In the genomic region with DNA sequence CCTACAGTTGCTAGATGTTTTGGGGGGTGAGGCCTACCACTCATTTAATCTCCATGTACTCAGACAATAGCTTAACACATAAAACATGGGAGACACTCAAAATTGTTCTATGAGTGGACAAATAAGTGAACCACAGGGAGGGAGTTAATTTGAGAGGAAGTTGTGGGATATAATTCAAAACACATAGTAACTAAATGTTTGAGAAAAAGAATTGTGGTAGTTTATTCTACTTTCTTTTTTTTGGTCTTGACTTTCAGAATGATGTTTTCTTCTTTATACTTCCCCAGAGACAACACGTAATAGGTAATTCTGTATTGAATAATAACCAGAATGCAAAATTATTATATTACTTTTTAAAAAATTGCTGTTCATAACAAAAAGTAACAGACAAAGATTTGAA, we compare ENCODE assay signal across 1 cellular context.
TF ChIP-seq lines count a peak whose summit lies in the region.

No MANE protein-coding gene starts in this region.

TF ChIP-seq in HCT116, 20 proteins besides CTCF, POLR2A, EP300 and RAD21:
- TF ChIP-seq, protein P1, sequence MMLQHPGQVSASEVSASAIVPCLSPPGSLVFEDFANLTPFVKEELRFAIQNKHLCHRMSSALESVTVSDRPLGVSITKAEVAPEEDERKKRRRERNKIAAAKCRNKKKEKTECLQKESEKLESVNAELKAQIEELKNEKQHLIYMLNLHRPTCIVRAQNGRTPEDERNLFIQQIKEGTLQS (IDR thresholded peaks at IDR 0.05) = no peak
- TF ChIP-seq SP1 (IDR thresholded peaks at IDR 0.05; ENCODE audit: low read depth) = no peak
